ENCODE assay signal across 1 cellular context in genomic region chr1:1761504-1762376, GRCh38.
TF ChIP-seq lines count a peak whose summit lies in the region.

No MANE protein-coding gene starts in this region.

TF ChIP-seq in WTC11, 78 proteins besides CTCF, POLR2A, EP300 and RAD21 (continued from another document):
- TF ChIP-seq, protein P1, sequence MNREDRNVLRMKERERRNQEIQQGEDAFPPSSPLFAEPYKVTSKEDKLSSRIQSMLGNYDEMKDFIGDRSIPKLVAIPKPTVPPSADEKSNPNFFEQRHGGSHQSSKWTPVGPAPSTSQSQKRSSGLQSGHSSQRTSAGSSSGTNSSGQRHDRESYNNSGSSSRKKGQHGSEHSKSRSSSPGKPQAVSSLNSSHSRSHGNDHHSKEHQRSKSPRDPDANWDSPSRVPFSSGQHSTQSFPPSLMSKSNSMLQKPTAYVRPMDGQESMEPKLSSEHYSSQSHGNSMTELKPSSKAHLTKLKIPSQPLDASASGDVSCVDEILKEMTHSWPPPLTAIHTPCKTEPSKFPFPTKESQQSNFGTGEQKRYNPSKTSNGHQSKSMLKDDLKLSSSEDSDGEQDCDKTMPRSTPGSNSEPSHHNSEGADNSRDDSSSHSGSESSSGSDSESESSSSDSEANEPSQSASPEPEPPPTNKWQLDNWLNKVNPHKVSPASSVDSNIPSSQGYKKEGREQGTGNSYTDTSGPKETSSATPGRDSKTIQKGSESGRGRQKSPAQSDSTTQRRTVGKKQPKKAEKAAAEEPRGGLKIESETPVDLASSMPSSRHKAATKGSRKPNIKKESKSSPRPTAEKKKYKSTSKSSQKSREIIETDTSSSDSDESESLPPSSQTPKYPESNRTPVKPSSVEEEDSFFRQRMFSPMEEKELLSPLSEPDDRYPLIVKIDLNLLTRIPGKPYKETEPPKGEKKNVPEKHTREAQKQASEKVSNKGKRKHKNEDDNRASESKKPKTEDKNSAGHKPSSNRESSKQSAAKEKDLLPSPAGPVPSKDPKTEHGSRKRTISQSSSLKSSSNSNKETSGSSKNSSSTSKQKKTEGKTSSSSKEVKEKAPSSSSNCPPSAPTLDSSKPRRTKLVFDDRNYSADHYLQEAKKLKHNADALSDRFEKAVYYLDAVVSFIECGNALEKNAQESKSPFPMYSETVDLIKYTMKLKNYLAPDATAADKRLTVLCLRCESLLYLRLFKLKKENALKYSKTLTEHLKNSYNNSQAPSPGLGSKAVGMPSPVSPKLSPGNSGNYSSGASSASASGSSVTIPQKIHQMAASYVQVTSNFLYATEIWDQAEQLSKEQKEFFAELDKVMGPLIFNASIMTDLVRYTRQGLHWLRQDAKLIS (CRISPR knock-in tag; IDR thresholded peaks at IDR 0.05; ENCODE audit: borderline replicate concordance), result no peak
- TF ChIP-seq EMX1 (CRISPR knock-in tag; IDR thresholded peaks at IDR 0.05) (no peak), IRF1 (CRISPR knock-in tag; IDR thresholded peaks at IDR 0.05) (no peak), HMGXB4 (CRISPR knock-in tag; IDR thresholded peaks at IDR 0.05) (no peak), CREB1 (CRISPR knock-in tag; IDR thresholded peaks at IDR 0.05) (no peak), RORB (CRISPR knock-in tag; IDR thresholded peaks at IDR 0.05) (no peak)
- TF ChIP-seq, protein P2, sequence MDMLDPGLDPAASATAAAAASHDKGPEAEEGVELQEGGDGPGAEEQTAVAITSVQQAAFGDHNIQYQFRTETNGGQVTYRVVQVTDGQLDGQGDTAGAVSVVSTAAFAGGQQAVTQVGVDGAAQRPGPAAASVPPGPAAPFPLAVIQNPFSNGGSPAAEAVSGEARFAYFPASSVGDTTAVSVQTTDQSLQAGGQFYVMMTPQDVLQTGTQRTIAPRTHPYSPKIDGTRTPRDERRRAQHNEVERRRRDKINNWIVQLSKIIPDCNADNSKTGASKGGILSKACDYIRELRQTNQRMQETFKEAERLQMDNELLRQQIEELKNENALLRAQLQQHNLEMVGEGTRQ (CRISPR knock-in tag; IDR thresholded peaks at IDR 0.05), result no peak
TF ChIP-seq in WTC11: peak in this region for 0.
